Comparison of ENCODE assay signal across 10 cellular contexts in the genomic region with DNA sequence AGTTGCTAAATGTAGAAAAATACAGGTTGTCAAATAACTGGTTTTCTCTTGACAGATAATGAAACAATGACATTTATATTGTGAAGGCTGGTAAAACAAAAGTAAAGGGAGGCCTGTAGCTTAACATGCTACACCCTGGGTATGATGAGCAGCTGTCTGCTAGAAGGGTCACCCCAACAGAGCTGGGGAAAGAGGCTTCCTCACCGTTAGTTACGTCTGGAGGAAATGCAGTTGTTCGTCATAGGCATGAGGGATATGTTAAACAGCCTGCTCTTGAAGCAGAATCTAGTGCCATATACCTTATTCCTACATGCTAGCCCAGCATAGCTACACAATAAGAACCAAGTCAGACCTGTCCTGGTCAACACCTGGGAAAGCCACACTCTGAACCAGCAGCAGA. TPM values are rescaled to one million over a fixed set of nuclear protein-coding genes. Genes with fewer than 3 reads are reported as not detected.
DNase-seq lines count a peak whose midpoint lies in the region; ATAC-seq and TF ChIP-seq lines count a peak whose summit lies in the region.
"Had no signal": no experiment of that assay in that cellular context is flagged by ENCODE, and none has a peak within 500 bp of the region (broad histone marks: within the 10 kb centered on the region; RNA-seq: fewer than 3 reads in every experiment).

No MANE protein-coding gene starts in this region.

- H3K4me1 ChIP-seq in Peyer's patch, result peaks cover 0 to 44% (median 27%) of the 10 kb centered on the region in 4 donors
- H3K4me1 ChIP-seq in vagina, result peaks cover 30% of the 10 kb centered on the region

- H3K4me1 Mint-ChIP-seq in activated naive CD4-positive, alpha-beta T cell treated with anti-CD3 and anti-CD28 coated beads for 36 hours (ENCODE audit: low read depth), result peaks cover 88% of the 10 kb centered on the region
- H3K4me1 Mint-ChIP-seq in natural killer cell treated with Interleukin-12 subunit alpha and Interleukin-12 subunit beta and Interleukin-15 and Interleukin-18, amount 100 ng/mL, for 72 hours (ENCODE audit: low read depth in 2 of 2), result peaks cover 70 to 77% of the 10 kb centered on the region in 2 donors

- no peaks in the 10 kb centered on the region for H3K9me3 Mint-ChIP-seq in activated naive CD4-positive, alpha-beta T cell treated with anti-CD3 and anti-CD28 coated beads for 36 hours
- H3K9me3 Mint-ChIP-seq in natural killer cell treated with Interleukin-12 subunit alpha and Interleukin-12 subunit beta and Interleukin-15 and Interleukin-18, amount 100 ng/mL, for 72 hours, result no peaks in the 10 kb centered on the region

- peak overlapping the region; percentile 57 for H3K4me3 Mint-ChIP-seq in activated naive CD4-positive, alpha-beta T cell treated with anti-CD3 and anti-CD28 coated beads for 36 hours
- peak overlapping the region; percentile 88 for H3K4me3 Mint-ChIP-seq in natural killer cell treated with Interleukin-12 subunit alpha and Interleukin-12 subunit beta and Interleukin-15 and Interleukin-18, amount 100 ng/mL, for 72 hours

- peak overlapping the region; percentile 18 for H3K4me3 ChIP-seq in GM06990 (replicated peaks; ENCODE audit: low read depth, low read length)
- H3K4me3 ChIP-seq in Peyer's patch, result no peak overlapping the region
- no peak overlapping the region for H3K4me3 ChIP-seq in vagina

- no peaks in the 10 kb centered on the region for H3K9me3 ChIP-seq in Peyer's patch
- H3K9me3 ChIP-seq in vagina, result no peaks in the 10 kb centered on the region

- no peaks in the 10 kb centered on the region for H3K36me3 ChIP-seq in GM06990 (ENCODE audit: control insufficient read depth, insufficient read depth, low read length)
- peaks cover 0 to 6% (median 0%) of the 10 kb centered on the region in 3 donors for H3K36me3 ChIP-seq in Peyer's patch
- no peaks in the 10 kb centered on the region for H3K36me3 ChIP-seq in vagina

- peaks cover 10% of the 10 kb centered on the region for H3K36me3 Mint-ChIP-seq in activated naive CD4-positive, alpha-beta T cell treated with anti-CD3 and anti-CD28 coated beads for 36 hours (ENCODE audit: low read depth)
- peaks cover 8% of the 10 kb centered on the region for H3K36me3 Mint-ChIP-seq in natural killer cell treated with Interleukin-12 subunit alpha and Interleukin-12 subunit beta and Interleukin-15 and Interleukin-18, amount 100 ng/mL, for 72 hours

- no peaks in the 10 kb centered on the region for H3K27me3 Mint-ChIP-seq in activated naive CD4-positive, alpha-beta T cell treated with anti-CD3 and anti-CD28 coated beads for 36 hours (ENCODE audit: low read depth)
- H3K27me3 Mint-ChIP-seq in natural killer cell treated with Interleukin-12 subunit alpha and Interleukin-12 subunit beta and Interleukin-15 and Interleukin-18, amount 100 ng/mL, for 72 hours, result no peaks in the 10 kb centered on the region

- DNase-seq in GM06990 (ENCODE audit: extremely low read depth, insufficient read length) (no peak), Peyer's patch (peak in 1 of 3 donors; percentile 71), vagina (ENCODE audit: extremely low spot score in 2 of 2) (no peak), dedifferentiated amniotic fluid mesenchymal stem cell (ENCODE audit: extremely low spot score) (no peak)
- DNase-seq in activated naive CD4-positive, alpha-beta T cell treated with anti-CD3 and anti-CD28 coated beads for 36 hours, result peak; percentile 80
- no peak for DNase-seq in natural killer cell treated with Interleukin-12 subunit alpha and Interleukin-12 subunit beta and Interleukin-15 and Interleukin-18, amount 100 ng/mL, for 72 hours (ENCODE audit: low spot score)
- DNase-seq: NCI-H1930, OCI-M1 had no signal

- TF ChIP-seq CTCF in GM06990 (IDR thresholded peaks at IDR 0.05; ENCODE audit: insufficient read depth, low read length, poor library complexity, severe bottlenecking) (no peak), Peyer's patch (IDR thresholded peaks at IDR 0.05) (no peak), vagina (IDR thresholded peaks at IDR 0.05) (no peak)

- H3K27ac Mint-ChIP-seq in activated naive CD4-positive, alpha-beta T cell treated with anti-CD3 and anti-CD28 coated beads for 36 hours, result peak overlapping the region; percentile 100
- H3K27ac Mint-ChIP-seq in natural killer cell treated with Interleukin-12 subunit alpha and Interleukin-12 subunit beta and Interleukin-15 and Interleukin-18, amount 100 ng/mL, for 72 hours, result peak overlapping the region; percentile 95 to 97

- H3K27me3 ChIP-seq in GM06990 (replicated peaks; ENCODE audit: control insufficient read depth, insufficient read depth, low read length) (no peaks in the 10 kb centered on the region), Peyer's patch (no peaks in the 10 kb centered on the region), vagina (no peaks in the 10 kb centered on the region)

- intact Hi-C loops in activated naive CD4-positive, alpha-beta T cell treated with anti-CD3 and anti-CD28 coated beads for 36 hours (cut with micrococcal nuclease), result loop anchor here (1.0 kb wide), 1 partner anchor 9 kb away; no protein-coding TSS in a partner anchor
- intact Hi-C loops in vagina (cut with DNase I), result no loop called here

- CTCF ChIA-PET in activated naive CD4-positive, alpha-beta T cell treated with anti-CD3 and anti-CD28 coated beads for 36 hours (lab: Charles Lee), result interaction anchor here (1.1 to 4.0 kb wide), 5 partner anchors 7 to 22 kb away, joined by 3 to 20 read pairs (median 6); no protein-coding TSS in a partner anchor

- no peak for TF ChIP-seq POLR2A in Peyer's patch (IDR thresholded peaks at IDR 0.05)
- TF ChIP-seq POLR2A in vagina (IDR thresholded peaks at IDR 0.05), result no peak

- ATAC-seq in natural killer cell treated with Interleukin-12 subunit alpha and Interleukin-12 subunit beta and Interleukin-15 and Interleukin-18, amount 100 ng/mL, for 72 hours, result peak; percentile 44 to 75
- ATAC-seq in HG03442 (IDR thresholded peaks at IDR 0.05; ENCODE audit: unreplicated experiment) (no peak), HG02973 (IDR thresholded peaks at IDR 0.05; ENCODE audit: unreplicated experiment) (no peak)

- H3K27ac ChIP-seq in Peyer's patch (peak overlapping the region; percentile 18 to 82 (median 68)), vagina (no peak overlapping the region)

RNA-seq across cellular contexts. Expression of a gene that starts 49.9 kb away (rescaled TPM):
- total RNA-seq in Peyer's patch (100 to 1,000 TPM in 3 of 4 donors, 10 to 100 TPM in 1; 29.7 to 178 (median 133) TPM), vagina (19.4 TPM)
- 10 to 100 TPM; 62.4 to 65.7 TPM for total RNA-seq in activated naive CD4-positive, alpha-beta T cell treated with anti-CD3 and anti-CD28 coated beads for 36 hours
- total RNA-seq in natural killer cell treated with Interleukin-12 subunit alpha and Interleukin-12 subunit beta and Interleukin-15 and Interleukin-18, amount 100 ng/mL, for 72 hours, result 10 to 100 TPM; 57.8 to 80.3 TPM

Comparison
In these comparisons a context has a peak if more than half of its experiments do, and no peak if none do; other contexts are left out.
1. ATAC-seq: peak in natural killer cell treated with Interleukin-12 subunit alpha and Interleukin-12 subunit beta and Interleukin-15 and Interleukin-18, amount 100 ng/mL, for 72 hours (2 of 2); none in HG03442 (single experiment) and HG02973 (single experiment).